ENCODE assay signal across 1 cellular context in genomic region chr3:65508743-65509422, GRCh38.
A peak's percentile ranks its signal among the peaks of the same experiment; 100 is the strongest.
TF ChIP-seq lines count a peak whose summit lies in the region.

No MANE protein-coding gene starts in this region.

TF ChIP-seq in K562, 482 proteins besides CTCF, POLR2A, EP300 and RAD21 (continued from another document):
- TF ChIP-seq, protein P1, sequence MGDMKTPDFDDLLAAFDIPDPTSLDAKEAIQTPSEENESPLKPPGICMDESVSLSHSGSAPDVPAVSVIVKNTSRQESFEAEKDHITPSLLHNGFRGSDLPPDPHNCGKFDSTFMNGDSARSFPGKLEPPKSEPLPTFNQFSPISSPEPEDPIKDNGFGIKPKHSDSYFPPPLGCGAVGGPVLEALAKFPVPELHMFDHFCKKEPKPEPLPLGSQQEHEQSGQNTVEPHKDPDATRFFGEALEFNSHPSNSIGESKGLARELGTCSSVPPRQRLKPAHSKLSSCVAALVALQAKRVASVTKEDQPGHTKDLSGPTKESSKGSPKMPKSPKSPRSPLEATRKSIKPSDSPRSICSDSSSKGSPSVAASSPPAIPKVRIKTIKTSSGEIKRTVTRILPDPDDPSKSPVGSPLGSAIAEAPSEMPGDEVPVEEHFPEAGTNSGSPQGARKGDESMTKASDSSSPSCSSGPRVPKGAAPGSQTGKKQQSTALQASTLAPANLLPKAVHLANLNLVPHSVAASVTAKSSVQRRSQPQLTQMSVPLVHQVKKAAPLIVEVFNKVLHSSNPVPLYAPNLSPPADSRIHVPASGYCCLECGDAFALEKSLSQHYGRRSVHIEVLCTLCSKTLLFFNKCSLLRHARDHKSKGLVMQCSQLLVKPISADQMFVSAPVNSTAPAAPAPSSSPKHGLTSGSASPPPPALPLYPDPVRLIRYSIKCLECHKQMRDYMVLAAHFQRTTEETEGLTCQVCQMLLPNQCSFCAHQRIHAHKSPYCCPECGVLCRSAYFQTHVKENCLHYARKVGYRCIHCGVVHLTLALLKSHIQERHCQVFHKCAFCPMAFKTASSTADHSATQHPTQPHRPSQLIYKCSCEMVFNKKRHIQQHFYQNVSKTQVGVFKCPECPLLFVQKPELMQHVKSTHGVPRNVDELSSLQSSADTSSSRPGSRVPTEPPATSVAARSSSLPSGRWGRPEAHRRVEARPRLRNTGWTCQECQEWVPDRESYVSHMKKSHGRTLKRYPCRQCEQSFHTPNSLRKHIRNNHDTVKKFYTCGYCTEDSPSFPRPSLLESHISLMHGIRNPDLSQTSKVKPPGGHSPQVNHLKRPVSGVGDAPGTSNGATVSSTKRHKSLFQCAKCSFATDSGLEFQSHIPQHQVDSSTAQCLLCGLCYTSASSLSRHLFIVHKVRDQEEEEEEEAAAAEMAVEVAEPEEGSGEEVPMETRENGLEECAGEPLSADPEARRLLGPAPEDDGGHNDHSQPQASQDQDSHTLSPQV (IDR thresholded peaks at IDR 0.05), result peak; percentile 56; the same call in 1 of the 2 replicates
- TF ChIP-seq SUPT5H (IDR thresholded peaks at IDR 0.05) (peak; percentile 40; the same call in 1 of the 2 replicates), NFIC (IDR thresholded peaks at IDR 0.05) (peak; percentile 35; the same call in 1 of the 2 replicates), KDM2B (CRISPR knock-in tag; IDR thresholded peaks at IDR 0.05) (no peak), GMEB1 (CRISPR knock-in tag; IDR thresholded peaks at IDR 0.05) (no peak)
